In genomic region chr2:45459860-45460259, GRCh38 we compare ENCODE assay signal across 16 cellular contexts.
"Had no signal": no experiment of that assay in that cellular context is flagged by ENCODE, and none has a peak within 500 bp of the region (broad histone marks: within the 10 kb centered on the region; RNA-seq: fewer than 3 reads in every experiment).

No MANE protein-coding gene starts in this region.

- H3K27ac ChIP-seq: dorsolateral prefrontal cortex, neutrophil, right lobe of liver had no signal

- DNase-seq: activated CD4-positive, alpha-beta T cell treated with anti-CD3 and anti-CD28 coated beads, Interleukin-2, amount 50 U/mL, for 4 hours; activated effector memory CD4-positive, alpha-beta T cell treated with anti-CD3 and anti-CD28 coated beads, Interleukin-2, amount 50 U/mL, for 16 hours; activated T-cell treated with anti-CD3 and anti-CD28 coated beads, Interleukin-2, amount 50 U/mL, for 1 hour; anterior cingulate cortex; hypothalamus; naive thymus-derived CD8-positive, alpha-beta T cell; right lobe of liver; stimulated activated CD4-positive, alpha-beta T cell treated with anti-CD3 and anti-CD28 coated beads, Interleukin-12 subunit alpha, Interleukin-12 subunit beta, amount 100 ng/mL, for 4 hours; stimulated activated naive CD4-positive, alpha-beta T cell treated with Interleukin-2 at 50 U/mL for 16 hours had no signal

- ATAC-seq: activated CD4-positive, CD25-positive, alpha-beta regulatory T cell treated with anti-CD3 and anti-CD28 coated beads, Interleukin-2, amount 50 U/mL, for 24 hours; naive thymus-derived CD8-positive, alpha-beta T cell had no signal

- H3K27me3 ChIP-seq: dorsolateral prefrontal cortex, neutrophil, right lobe of liver had no signal

- H3K27ac Mint-ChIP-seq: activated naive CD8-positive, alpha-beta T cell; progenitor cell of endocrine pancreas; T-helper 2 cell treated with Interferon-gamma antibody and Interleukin-4, amounts not matched to agents 5 μg/mL and 100 μg/mL, for 36 hours had no signal

- H3K9me3 Mint-ChIP-seq: naive thymus-derived CD8-positive, alpha-beta T cell; T-helper 2 cell treated with Interferon-gamma antibody and Interleukin-4, amounts not matched to agents 5 μg/mL and 100 μg/mL, for 36 hours had no signal

- H3K4me3 ChIP-seq: dorsolateral prefrontal cortex, lung, right lobe of liver had no signal

- H3K27me3 Mint-ChIP-seq: activated naive CD8-positive, alpha-beta T cell; naive thymus-derived CD8-positive, alpha-beta T cell; progenitor cell of endocrine pancreas had no signal

- H3K4me3 Mint-ChIP-seq: activated naive CD8-positive, alpha-beta T cell; naive thymus-derived CD8-positive, alpha-beta T cell; T-helper 2 cell treated with Interferon-gamma antibody and Interleukin-4, amounts not matched to agents 5 μg/mL and 100 μg/mL, for 36 hours had no signal

- H3K9me3 ChIP-seq: neutrophil, right lobe of liver had no signal

- H3K4me1 ChIP-seq: right lobe of liver had no signal

- H3K36me3 ChIP-seq: right lobe of liver had no signal
